Comparison of ENCODE assay signal across 13 cellular contexts in genomic region chr6:28673417-28673799, GRCh38.
DNase-seq lines count a peak whose midpoint lies in the region; ATAC-seq and TF ChIP-seq lines count a peak whose summit lies in the region.
"Had no signal": no experiment of that assay in that cellular context is flagged by ENCODE, and none has a peak within 500 bp of the region (broad histone marks: within the 10 kb centered on the region; RNA-seq: fewer than 3 reads in every experiment).

No MANE protein-coding gene starts in this region.

- H3K4ac ChIP-seq in H9 (ENCODE audit: low read depth, low read length): no peak overlapping the region

- no peak for DNase-seq in SK-N-SH
- no peak for DNase-seq in H9
- no peak for DNase-seq in activated CD8-positive, alpha-beta T cell treated with anti-CD3 and anti-CD28 coated beads, Interleukin-2, amount 10 ng/mL, durations not matched to agents 7 days and 5 days
- no peak for DNase-seq in naive thymus-derived CD8-positive, alpha-beta T cell
- DNase-seq in NCI-H1092 treated with DMSO at 0.1 percent for 48 hours (lab: John Stamatoyannopoulos, UW): no peak
- no peak for DNase-seq in SKM-1 treated with dmso at 0.1 percent for 144 hours (lab: John Stamatoyannopoulos, UW; ENCODE audit: unreplicated experiment)
- DNase-seq in NCI-H69 (lab: John Stamatoyannopoulos, UW): no peak
- DNase-seq: activated CD4-positive, alpha-beta T cell treated with anti-CD3 and anti-CD28 coated beads, Interleukin-2, amount 50 U/mL, for 4 hours; NCI-H1048 had no signal

- peak overlapping the region; percentile 56 to 68; a peak in 2 of 4 replicates for H3K4me3 ChIP-seq in SK-N-SH (ENCODE audit: low read depth in 2 of 2, low read length in 1 of 2)

- POLR2A ChIA-PET in SK-N-SH (lab: Yijun Ruan, JAX): no interaction called here
- POLR2A ChIA-PET in activated CD8-positive, alpha-beta T cell treated with anti-CD3 and anti-CD28 coated beads, Interleukin-2, amount 10 ng/mL, durations not matched to agents 7 days and 5 days (lab: Charles Lee): no interaction called here
- POLR2A ChIA-PET in naive thymus-derived CD8-positive, alpha-beta T cell (lab: Charles Lee): no interaction called here

- peaks cover 6% of the 10 kb centered on the region in 2 experiments for H3K4me1 Mint-ChIP-seq in H9
- H3K4me1 Mint-ChIP-seq in activated CD8-positive, alpha-beta T cell treated with anti-CD3 and anti-CD28 coated beads, Interleukin-2, amount 10 ng/mL, durations not matched to agents 7 days and 5 days (ENCODE audit: low read depth): peaks cover 14% of the 10 kb centered on the region
- H3K4me1 Mint-ChIP-seq in naive thymus-derived CD8-positive, alpha-beta T cell: peaks cover 7 to 14% (median 10%) of the 10 kb centered on the region in 4 donors

- H2BK120ac ChIP-seq in H9 (ENCODE audit: low read depth, low read length, poor library complexity, severe bottlenecking): no peak overlapping the region

- no peaks in the 10 kb centered on the region for H3K79me2 ChIP-seq in SK-N-SH (ENCODE audit: insufficient read depth)
- no peaks in the 10 kb centered on the region for H3K79me2 ChIP-seq in H9 (ENCODE audit: insufficient read depth, low read length)

- H2BK5ac ChIP-seq in H9 (ENCODE audit: insufficient read length, low read length): no peak overlapping the region

- H3K27me3 ChIP-seq in SK-N-SH (ENCODE audit: insufficient read depth) (no peaks in the 10 kb centered on the region), H9 (ENCODE audit: insufficient read depth, low read length) (no peaks in the 10 kb centered on the region)

- no peak overlapping the region for H3K18ac ChIP-seq in H9 (ENCODE audit: insufficient read length, low read depth, low read length)

- H3F3A ChIP-seq in SK-N-SH (replicated peaks; ENCODE audit: insufficient read depth): no peaks in the 10 kb centered on the region

- TF ChIP-seq CTCF in SK-N-SH (IDR thresholded peaks at IDR 0.05) (no peak), H9 (conservative IDR thresholded peaks at IDR 0.05) (no peak)

- no peak for TF ChIP-seq EP300 in SK-N-SH (IDR thresholded peaks at IDR 0.05; ENCODE audit: borderline replicate concordance in 1 of 2, low read depth in 1 of 2, low read length in 1 of 2)

- no peak for ATAC-seq in SK-N-SH treated with all-trans-retinoic acid at 6 μM for 48 hours
- no peak for ATAC-seq in activated CD8-positive, alpha-beta T cell treated with anti-CD3 and anti-CD28 coated beads, Interleukin-2, amount 10 ng/mL, durations not matched to agents 7 days and 5 days
- no peak for ATAC-seq in naive thymus-derived CD8-positive, alpha-beta T cell
- ATAC-seq: T-cell had no signal

- no peak overlapping the region for H2BK15ac ChIP-seq in H9 (ENCODE audit: low read depth, low read length)

- no peak overlapping the region for H2AK5ac ChIP-seq in H9 (ENCODE audit: insufficient read length, low read length)

- no peak overlapping the region for H2BK12ac ChIP-seq in H9 (ENCODE audit: insufficient read length, low read depth, low read length)

- peaks cover 26% of the 10 kb centered on the region for H3K27me3 Mint-ChIP-seq in H9 (ENCODE audit: low read depth)
- H3K27me3 Mint-ChIP-seq in activated CD8-positive, alpha-beta T cell treated with anti-CD3 and anti-CD28 coated beads, Interleukin-2, amount 10 ng/mL, durations not matched to agents 7 days and 5 days (ENCODE audit: low read depth): peaks cover 37% of the 10 kb centered on the region
- peaks cover 46 to 74% (median 67%) of the 10 kb centered on the region in 5 donors for H3K27me3 Mint-ChIP-seq in naive thymus-derived CD8-positive, alpha-beta T cell

- H3K9me2 ChIP-seq in SK-N-SH: no peaks in the 10 kb centered on the region

- peak overlapping the region in 1 of 3 experiments; percentile 73; a peak in 1 of 7 replicates for H3K27ac Mint-ChIP-seq in H9
- H3K27ac Mint-ChIP-seq in activated CD8-positive, alpha-beta T cell treated with anti-CD3 and anti-CD28 coated beads, Interleukin-2, amount 10 ng/mL, durations not matched to agents 7 days and 5 days: no peak overlapping the region
- no peak overlapping the region for H3K27ac Mint-ChIP-seq in naive thymus-derived CD8-positive, alpha-beta T cell
- H3K27ac Mint-ChIP-seq: T-cell had no signal

- H3K27ac ChIP-seq in SK-N-SH (ENCODE audit: low read depth in 2 of 2, low read length in 1 of 2): no peak overlapping the region
- H3K27ac ChIP-seq in H9 (ENCODE audit: insufficient read length, low read depth, low read length): no peak overlapping the region
- H3K27ac ChIP-seq: colonic mucosa, esophagus muscularis mucosa had no signal

- no peaks in the 10 kb centered on the region for H3K9me3 ChIP-seq in SK-N-SH
- H3K9me3 ChIP-seq in H9 (ENCODE audit: control insufficient read depth, low read depth, low read length): no peaks in the 10 kb centered on the region
- H3K9me3 ChIP-seq: colonic mucosa, esophagus muscularis mucosa had no signal

- H3T11ph ChIP-seq in H9 (ENCODE audit: low read length): no peak overlapping the region

- no peak overlapping the region for H3K23ac ChIP-seq in H9 (ENCODE audit: insufficient read length, low read depth, low read length)

- 58% methylated on average over 3 of the region's 3 CpGs for WGBS in SK-N-SH (ENCODE audit: low lambda C conversion rate)
- 100% methylated on average over 1 of the region's 3 CpGs for WGBS in H9 (ENCODE audit: extremely low coverage, insufficient read length, low lambda C conversion rate)

- H3K9me3 Mint-ChIP-seq in H9: no peaks in the 10 kb centered on the region; a peak in 3 of 5 replicates
- peaks cover 4% of the 10 kb centered on the region for H3K9me3 Mint-ChIP-seq in activated CD8-positive, alpha-beta T cell treated with anti-CD3 and anti-CD28 coated beads, Interleukin-2, amount 10 ng/mL, durations not matched to agents 7 days and 5 days (ENCODE audit: insufficient read depth)
- peaks cover 0 to 18% (median 3%) of the 10 kb centered on the region in 9 donors for H3K9me3 Mint-ChIP-seq in naive thymus-derived CD8-positive, alpha-beta T cell

- no peak overlapping the region for H4K91ac ChIP-seq in H9 (ENCODE audit: insufficient read length, low read depth, low read length)

- H3K56ac ChIP-seq in H9 (ENCODE audit: insufficient read length, low read depth, low read length): no peak overlapping the region

- peak overlapping the region; percentile 84 to 92; a peak in 4 of 5 replicates for H3K4me3 Mint-ChIP-seq in H9
- peak overlapping the region; percentile 69 for H3K4me3 Mint-ChIP-seq in activated CD8-positive, alpha-beta T cell treated with anti-CD3 and anti-CD28 coated beads, Interleukin-2, amount 10 ng/mL, durations not matched to agents 7 days and 5 days
- peak overlapping the region in 8 of 10 donors; percentile 37 to 79 (median 66) for H3K4me3 Mint-ChIP-seq in naive thymus-derived CD8-positive, alpha-beta T cell

- no peaks in the 10 kb centered on the region for H3K36me3 ChIP-seq in SK-N-SH (replicated peaks in 1 of 2; ENCODE audit: control insufficient read depth in 1 of 2, insufficient read depth in 2 of 2, low read length in 1 of 2)
- H3K36me3 ChIP-seq: colonic mucosa, esophagus muscularis mucosa had no signal

- peaks cover 7% of the 10 kb centered on the region for H3K23me2 ChIP-seq in H9 (ENCODE audit: insufficient read length, low read depth, low read length, poor library complexity, severe bottlenecking)

- TF ChIP-seq RAD21 in SK-N-SH (IDR thresholded peaks at IDR 0.05; ENCODE audit: low read length): no peak

- no peak overlapping the region for H3K9ac ChIP-seq in SK-N-SH
- no peak overlapping the region for H3K9ac ChIP-seq in H9 (ENCODE audit: extremely low read depth, insufficient read length, low read length)

- no peaks in the 10 kb centered on the region for H4K20me1 ChIP-seq in SK-N-SH (ENCODE audit: insufficient read depth)
- H4K20me1 ChIP-seq in H9 (ENCODE audit: control insufficient read depth, insufficient read depth, insufficient read length): no peaks in the 10 kb centered on the region

- no peaks in the 10 kb centered on the region for H3K36me3 Mint-ChIP-seq in H9 (ENCODE audit: insufficient read depth in 1 of 3, low read depth in 3 of 3)
- H3K36me3 Mint-ChIP-seq in activated CD8-positive, alpha-beta T cell treated with anti-CD3 and anti-CD28 coated beads, Interleukin-2, amount 10 ng/mL, durations not matched to agents 7 days and 5 days (ENCODE audit: low read depth): no peaks in the 10 kb centered on the region
- H3K36me3 Mint-ChIP-seq in naive thymus-derived CD8-positive, alpha-beta T cell: peaks cover 0 to 9% (median 0%) of the 10 kb centered on the region in 3 donors
- H3K36me3 Mint-ChIP-seq: T-cell had no signal

- no peak overlapping the region for H3K14ac ChIP-seq in H9 (ENCODE audit: insufficient read depth, low read length)

- H4K8ac ChIP-seq in H9 (replicated peaks; ENCODE audit: insufficient read length, low read depth, low read length): no peak overlapping the region

- H3K79me1 ChIP-seq in H9 (ENCODE audit: insufficient read depth, low read depth, low read length, poor library complexity, severe bottlenecking): no peaks in the 10 kb centered on the region

- H2BK20ac ChIP-seq in H9 (ENCODE audit: low read depth, low read length, poor library complexity, severe bottlenecking): no peak overlapping the region

- no peaks in the 10 kb centered on the region; a peak in 1 of 4 replicates for H3K4me1 ChIP-seq in SK-N-SH (ENCODE audit: control insufficient read depth in 1 of 2, insufficient read depth in 2 of 2, low read depth in 1 of 2, low read length in 1 of 2)
- H3K4me1 ChIP-seq in H9 (ENCODE audit: insufficient read depth, low read length): no peaks in the 10 kb centered on the region
- H3K4me1 ChIP-seq: colonic mucosa had no signal

- CTCF ChIA-PET in SK-N-SH (lab: Yijun Ruan, JAX): interaction anchor here (0.7 to 1.8 kb wide), 8 partner anchors 11 to 309 kb away, joined by 3 to 5 read pairs (median 3); no protein-coding TSS in a partner anchor
- CTCF ChIA-PET in activated CD8-positive, alpha-beta T cell treated with anti-CD3 and anti-CD28 coated beads, Interleukin-2, amount 10 ng/mL, durations not matched to agents 7 days and 5 days (lab: Charles Lee): no interaction called here

- H4K5ac ChIP-seq in H9 (ENCODE audit: insufficient read length, low read depth, low read length): no peak overlapping the region

- H3K4me2 ChIP-seq in SK-N-SH (peak overlapping the region; percentile 92; the same call in 1 of the 2 replicates), H9 (ENCODE audit: insufficient read depth, insufficient read length, low read length) (no peak overlapping the region)

- 0 out of 2 replicates have a peak overlapping the region, but pooled peaks have one; percentile 81 for H2AFZ ChIP-seq in SK-N-SH (ENCODE audit: low read depth)
- H2AFZ ChIP-seq in H9 (ENCODE audit: low read length): no peak overlapping the region

TF ChIP-seq in SK-N-SH, 30 proteins besides CTCF, POLR2A, EP300 and RAD21 (continues in another document):
- no peak for TF ChIP-seq RCOR1 (IDR thresholded peaks at IDR 0.05; ENCODE audit: low read length)
- no peak for TF ChIP-seq JUND (IDR thresholded peaks at IDR 0.05)

TF ChIP-seq in SK-N-SH treated with all-trans-retinoic acid at 6 μM for 48 hours, 23 proteins besides CTCF, POLR2A, EP300 and RAD21 (continues in another document):
- no peak for TF ChIP-seq RARB (CRISPR knock-in tag; IDR thresholded peaks at IDR 0.05)
